Comparison of ENCODE assay signal across 1 cellular context in the genomic region with DNA sequence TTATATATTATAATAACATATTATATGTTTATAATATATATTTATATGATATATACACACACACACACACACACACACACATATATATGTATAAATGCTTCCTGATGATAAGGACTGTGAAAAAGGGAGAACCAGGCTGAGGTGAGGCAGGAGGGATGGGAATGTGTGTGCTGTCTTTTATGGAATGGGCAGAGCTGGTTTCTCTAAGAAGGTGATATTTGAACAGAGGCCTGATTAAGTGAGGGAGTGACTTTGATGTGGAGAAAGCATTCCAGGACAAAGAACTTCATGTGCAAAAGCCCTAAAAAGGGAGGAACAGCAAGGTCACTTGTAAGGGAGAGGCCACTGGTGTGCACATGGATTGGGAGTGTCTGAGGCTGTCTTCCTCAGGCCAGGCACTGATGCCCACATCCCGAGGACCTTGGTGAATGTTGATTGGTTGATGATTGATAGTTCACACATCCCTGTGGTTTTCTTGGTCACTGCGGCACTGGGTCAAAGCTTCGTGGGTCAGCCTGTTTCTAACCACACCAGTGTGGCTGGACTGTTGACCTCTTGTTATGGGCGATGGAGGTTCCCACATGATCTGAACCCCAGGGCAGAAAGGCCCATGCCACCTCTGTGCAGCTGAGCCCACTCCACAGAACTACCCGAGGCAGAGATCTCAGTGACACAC.
TF ChIP-seq lines count a peak whose summit lies in the region.

No MANE protein-coding gene starts in this region.

TF ChIP-seq in H1, 55 proteins besides CTCF, POLR2A, EP300 and RAD21 (continued from another document):
- TF ChIP-seq, protein P1, sequence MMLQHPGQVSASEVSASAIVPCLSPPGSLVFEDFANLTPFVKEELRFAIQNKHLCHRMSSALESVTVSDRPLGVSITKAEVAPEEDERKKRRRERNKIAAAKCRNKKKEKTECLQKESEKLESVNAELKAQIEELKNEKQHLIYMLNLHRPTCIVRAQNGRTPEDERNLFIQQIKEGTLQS (IDR thresholded peaks at IDR 0.05; ENCODE audit: insufficient read depth, low read depth, low read length), result no peak
- TF ChIP-seq, protein P2, sequence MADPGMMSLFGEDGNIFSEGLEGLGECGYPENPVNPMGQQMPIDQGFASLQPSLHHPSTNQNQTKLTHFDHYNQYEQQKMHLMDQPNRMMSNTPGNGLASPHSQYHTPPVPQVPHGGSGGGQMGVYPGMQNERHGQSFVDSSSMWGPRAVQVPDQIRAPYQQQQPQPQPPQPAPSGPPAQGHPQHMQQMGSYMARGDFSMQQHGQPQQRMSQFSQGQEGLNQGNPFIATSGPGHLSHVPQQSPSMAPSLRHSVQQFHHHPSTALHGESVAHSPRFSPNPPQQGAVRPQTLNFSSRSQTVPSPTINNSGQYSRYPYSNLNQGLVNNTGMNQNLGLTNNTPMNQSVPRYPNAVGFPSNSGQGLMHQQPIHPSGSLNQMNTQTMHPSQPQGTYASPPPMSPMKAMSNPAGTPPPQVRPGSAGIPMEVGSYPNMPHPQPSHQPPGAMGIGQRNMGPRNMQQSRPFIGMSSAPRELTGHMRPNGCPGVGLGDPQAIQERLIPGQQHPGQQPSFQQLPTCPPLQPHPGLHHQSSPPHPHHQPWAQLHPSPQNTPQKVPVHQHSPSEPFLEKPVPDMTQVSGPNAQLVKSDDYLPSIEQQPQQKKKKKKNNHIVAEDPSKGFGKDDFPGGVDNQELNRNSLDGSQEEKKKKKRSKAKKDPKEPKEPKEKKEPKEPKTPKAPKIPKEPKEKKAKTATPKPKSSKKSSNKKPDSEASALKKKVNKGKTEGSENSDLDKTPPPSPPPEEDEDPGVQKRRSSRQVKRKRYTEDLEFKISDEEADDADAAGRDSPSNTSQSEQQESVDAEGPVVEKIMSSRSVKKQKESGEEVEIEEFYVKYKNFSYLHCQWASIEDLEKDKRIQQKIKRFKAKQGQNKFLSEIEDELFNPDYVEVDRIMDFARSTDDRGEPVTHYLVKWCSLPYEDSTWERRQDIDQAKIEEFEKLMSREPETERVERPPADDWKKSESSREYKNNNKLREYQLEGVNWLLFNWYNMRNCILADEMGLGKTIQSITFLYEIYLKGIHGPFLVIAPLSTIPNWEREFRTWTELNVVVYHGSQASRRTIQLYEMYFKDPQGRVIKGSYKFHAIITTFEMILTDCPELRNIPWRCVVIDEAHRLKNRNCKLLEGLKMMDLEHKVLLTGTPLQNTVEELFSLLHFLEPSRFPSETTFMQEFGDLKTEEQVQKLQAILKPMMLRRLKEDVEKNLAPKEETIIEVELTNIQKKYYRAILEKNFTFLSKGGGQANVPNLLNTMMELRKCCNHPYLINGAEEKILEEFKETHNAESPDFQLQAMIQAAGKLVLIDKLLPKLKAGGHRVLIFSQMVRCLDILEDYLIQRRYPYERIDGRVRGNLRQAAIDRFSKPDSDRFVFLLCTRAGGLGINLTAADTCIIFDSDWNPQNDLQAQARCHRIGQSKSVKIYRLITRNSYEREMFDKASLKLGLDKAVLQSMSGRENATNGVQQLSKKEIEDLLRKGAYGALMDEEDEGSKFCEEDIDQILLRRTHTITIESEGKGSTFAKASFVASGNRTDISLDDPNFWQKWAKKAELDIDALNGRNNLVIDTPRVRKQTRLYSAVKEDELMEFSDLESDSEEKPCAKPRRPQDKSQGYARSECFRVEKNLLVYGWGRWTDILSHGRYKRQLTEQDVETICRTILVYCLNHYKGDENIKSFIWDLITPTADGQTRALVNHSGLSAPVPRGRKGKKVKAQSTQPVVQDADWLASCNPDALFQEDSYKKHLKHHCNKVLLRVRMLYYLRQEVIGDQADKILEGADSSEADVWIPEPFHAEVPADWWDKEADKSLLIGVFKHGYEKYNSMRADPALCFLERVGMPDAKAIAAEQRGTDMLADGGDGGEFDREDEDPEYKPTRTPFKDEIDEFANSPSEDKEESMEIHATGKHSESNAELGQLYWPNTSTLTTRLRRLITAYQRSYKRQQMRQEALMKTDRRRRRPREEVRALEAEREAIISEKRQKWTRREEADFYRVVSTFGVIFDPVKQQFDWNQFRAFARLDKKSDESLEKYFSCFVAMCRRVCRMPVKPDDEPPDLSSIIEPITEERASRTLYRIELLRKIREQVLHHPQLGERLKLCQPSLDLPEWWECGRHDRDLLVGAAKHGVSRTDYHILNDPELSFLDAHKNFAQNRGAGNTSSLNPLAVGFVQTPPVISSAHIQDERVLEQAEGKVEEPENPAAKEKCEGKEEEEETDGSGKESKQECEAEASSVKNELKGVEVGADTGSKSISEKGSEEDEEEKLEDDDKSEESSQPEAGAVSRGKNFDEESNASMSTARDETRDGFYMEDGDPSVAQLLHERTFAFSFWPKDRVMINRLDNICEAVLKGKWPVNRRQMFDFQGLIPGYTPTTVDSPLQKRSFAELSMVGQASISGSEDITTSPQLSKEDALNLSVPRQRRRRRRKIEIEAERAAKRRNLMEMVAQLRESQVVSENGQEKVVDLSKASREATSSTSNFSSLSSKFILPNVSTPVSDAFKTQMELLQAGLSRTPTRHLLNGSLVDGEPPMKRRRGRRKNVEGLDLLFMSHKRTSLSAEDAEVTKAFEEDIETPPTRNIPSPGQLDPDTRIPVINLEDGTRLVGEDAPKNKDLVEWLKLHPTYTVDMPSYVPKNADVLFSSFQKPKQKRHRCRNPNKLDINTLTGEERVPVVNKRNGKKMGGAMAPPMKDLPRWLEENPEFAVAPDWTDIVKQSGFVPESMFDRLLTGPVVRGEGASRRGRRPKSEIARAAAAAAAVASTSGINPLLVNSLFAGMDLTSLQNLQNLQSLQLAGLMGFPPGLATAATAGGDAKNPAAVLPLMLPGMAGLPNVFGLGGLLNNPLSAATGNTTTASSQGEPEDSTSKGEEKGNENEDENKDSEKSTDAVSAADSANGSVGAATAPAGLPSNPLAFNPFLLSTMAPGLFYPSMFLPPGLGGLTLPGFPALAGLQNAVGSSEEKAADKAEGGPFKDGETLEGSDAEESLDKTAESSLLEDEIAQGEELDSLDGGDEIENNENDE (IDR thresholded peaks at IDR 0.05; ENCODE audit: insufficient replicate concordance, low read length), result no peak
- TF ChIP-seq NANOG (IDR thresholded peaks at IDR 0.05; ENCODE audit: insufficient read depth, low read depth, low read length, poor library complexity, severe bottlenecking), result no peak
- TF ChIP-seq BRCA1 (IDR thresholded peaks at IDR 0.05; ENCODE audit: low read depth, low read length), result no peak
- no peak for TF ChIP-seq HDAC2 (IDR thresholded peaks at IDR 0.05; ENCODE audit: borderline replicate concordance in 1 of 2, low read depth in 2 of 2, low read length in 2 of 2)
